ENCODE assay signal across 25 cellular contexts in the genomic region with DNA sequence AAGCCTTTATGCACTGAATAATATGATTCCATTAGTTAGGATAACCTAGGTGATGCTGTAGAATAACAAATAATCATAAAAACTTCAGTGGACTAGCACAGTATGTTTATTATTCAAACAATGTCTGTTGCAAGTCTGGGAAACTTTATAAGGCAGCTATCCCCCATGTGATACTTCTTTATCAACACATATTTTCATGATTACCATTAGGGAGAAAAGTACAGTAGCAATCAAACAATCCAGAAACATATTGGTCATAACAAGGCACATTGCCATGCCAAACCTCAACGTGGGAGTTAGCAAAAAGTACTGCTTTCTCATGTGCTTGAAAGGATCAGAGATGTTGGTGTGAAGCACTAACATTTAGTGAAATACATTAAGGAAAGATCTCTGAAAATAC. TPM values are rescaled to one million over a fixed set of nuclear protein-coding genes. Genes with fewer than 3 reads are reported as not detected.
DNase-seq lines count a peak whose midpoint lies in the region; ATAC-seq and TF ChIP-seq lines count a peak whose summit lies in the region.
"Had no signal": no experiment of that assay in that cellular context is flagged by ENCODE, and none has a peak within 500 bp of the region (broad histone marks: within the 10 kb centered on the region; RNA-seq: fewer than 3 reads in every experiment).

No MANE protein-coding gene starts in this region.

- 22 to 25% methylated on average over 1 of the region's 1 CpG for WGBS in gastroesophageal sphincter (ENCODE audit: low coverage in 1 of 2), 2 donors

- H2AFZ ChIP-seq in PC-3 (ENCODE audit: low read length) (no peak overlapping the region), osteoblast (ENCODE audit: low read length) (no peak overlapping the region)
- H2AFZ ChIP-seq: hepatocyte had no signal

- H4K20me1 ChIP-seq in PC-3 (ENCODE audit: low read length): no peaks in the 10 kb centered on the region
- H4K20me1 ChIP-seq in osteoblast (ENCODE audit: insufficient read depth, low read length): no peaks in the 10 kb centered on the region

- intact Hi-C loops in PC-3 (cut with micrococcal nuclease): no loop called here

- peak; percentile 59 for ATAC-seq in PC-3
- ATAC-seq in GM19395 (IDR thresholded peaks at IDR 0.05; ENCODE audit: unreplicated experiment): no peak
- no peak for ATAC-seq in gastroesophageal sphincter
- ATAC-seq: activated CD8-positive, alpha-beta T cell treated with anti-CD3 and anti-CD28 coated beads, Interleukin-2, amount 10 ng/mL, durations not matched to agents 7 days and 5 days; activated naive CD4-positive, alpha-beta T cell treated with anti-CD3 and anti-CD28 coated beads, Interleukin-2, amount 50 U/mL, for 72 hours; HCT116; T-helper 17 cell had no signal

- BruUV-seq in PC-3 (replicated peaks; lab: Mats Ljungman, UMichigan): no TSS peak

- POLR2A ChIA-PET in PC-3 (lab: Charles Lee; ENCODE audit: unreplicated experiment): no interaction called here

- no peaks in the 10 kb centered on the region for H3F3A ChIP-seq in PC-3 (ENCODE audit: low read length, unreplicated experiment)

- no peak for TF ChIP-seq POLR2A in gastroesophageal sphincter (IDR thresholded peaks at IDR 0.05)

- H3K4me3 ChIP-seq in PC-3 (ENCODE audit: low read length) (no peak overlapping the region), osteoblast (ENCODE audit: insufficient read depth, low read length) (no peak overlapping the region), gastroesophageal sphincter (no peak overlapping the region)
- H3K4me3 ChIP-seq: hepatocyte, uterus had no signal

- no peaks in the 10 kb centered on the region; the same call in 1 of the 2 replicates for H3K4me1 ChIP-seq in PC-3 (ENCODE audit: insufficient read depth, low read length)
- H3K4me1 ChIP-seq in osteoblast (ENCODE audit: insufficient read depth, low read length): peaks cover 17% of the 10 kb centered on the region
- no peaks in the 10 kb centered on the region for H3K4me1 ChIP-seq in gastroesophageal sphincter
- H3K4me1 ChIP-seq: uterus had no signal

- H3K27ac ChIP-seq in PC-3 (ENCODE audit: low read length): no peak overlapping the region
- peak overlapping the region; percentile 59 for H3K27ac ChIP-seq in osteoblast (ENCODE audit: low read depth, low read length)
- no peak overlapping the region for H3K27ac ChIP-seq in gastroesophageal sphincter
- H3K27ac ChIP-seq: C4-2B, hepatocyte, uterus had no signal

- H3K9ac ChIP-seq in PC-3 (ENCODE audit: low read length): no peak overlapping the region

- no peak for TF ChIP-seq EP300 in gastroesophageal sphincter (IDR thresholded peaks at IDR 0.05)

- H3K27me3 ChIP-seq in PC-3 (ENCODE audit: low read length) (no peaks in the 10 kb centered on the region), osteoblast (ENCODE audit: insufficient read depth, low read length) (no peaks in the 10 kb centered on the region), gastroesophageal sphincter (no peaks in the 10 kb centered on the region)
- H3K27me3 ChIP-seq: hepatocyte, uterus had no signal

- H3K4me2 ChIP-seq in PC-3 (ENCODE audit: low read length): no peak overlapping the region
- H3K4me2 ChIP-seq in osteoblast (ENCODE audit: insufficient read depth, low read length): peak overlapping the region; percentile 13
- H3K4me2 ChIP-seq: hepatocyte had no signal

- H3K9me2 ChIP-seq in PC-3 (replicated peaks; ENCODE audit: low read length): no peaks in the 10 kb centered on the region

- H3K9me3 ChIP-seq in PC-3 (ENCODE audit: low read length) (peaks cover 9% of the 10 kb centered on the region; the same call in 1 of the 2 replicates), osteoblast (ENCODE audit: low read depth, low read length) (no peaks in the 10 kb centered on the region), gastroesophageal sphincter (peaks cover 0 to 13% (median 0%) of the 10 kb centered on the region in 3 donors)
- H3K9me3 ChIP-seq: uterus had no signal

- no peaks in the 10 kb centered on the region for H3K36me3 ChIP-seq in PC-3 (ENCODE audit: low read depth, low read length)
- no peaks in the 10 kb centered on the region for H3K36me3 ChIP-seq in osteoblast (ENCODE audit: insufficient read depth, low read length)
- no peaks in the 10 kb centered on the region for H3K36me3 ChIP-seq in gastroesophageal sphincter
- H3K36me3 ChIP-seq: uterus had no signal

- CTCF ChIA-PET in PC-3 (lab: Charles Lee): no interaction called here

- H3K79me2 ChIP-seq in PC-3 (ENCODE audit: low read length): no peaks in the 10 kb centered on the region
- H3K79me2 ChIP-seq in osteoblast (ENCODE audit: insufficient read depth, low read length): no peaks in the 10 kb centered on the region
- H3K79me2 ChIP-seq: hepatocyte had no signal

- TF ChIP-seq CTCF in PC-3 (conservative IDR thresholded peaks at IDR 0.05; ENCODE audit: low read depth, low read length) (no peak), osteoblast (IDR thresholded peaks at IDR 0.05; ENCODE audit: extremely low read depth, low read depth, low read length) (no peak), gastroesophageal sphincter (IDR thresholded peaks at IDR 0.05) (no peak)

- DNase-seq in EH (ENCODE audit: low read depth): peak; percentile 77
- DNase-seq in PC-3: peak; percentile 15
- DNase-seq in fibroblast of gingiva (ENCODE audit: low read depth): peak; percentile 73
- no peak for DNase-seq in osteoblast (ENCODE audit: insufficient read length, low spot score, missing footprints)
- DNase-seq in SHP77 treated with DMSO at 0.1 percent for 48 hours (lab: John Stamatoyannopoulos, UW): no peak
- no peak for DNase-seq in NCI-H146 treated with DMSO at 0.1 percent for 48 hours (lab: John Stamatoyannopoulos, UW; ENCODE audit: unreplicated experiment)
- DNase-seq: activated B cell treated with CpG ODN at 0.5 μM for 24 hours; activated CD8-positive, alpha-beta T cell treated with anti-CD3 and anti-CD28 coated beads, Interleukin-2, amount 10 ng/mL, durations not matched to agents 7 days and 5 days; activated T-cell treated with anti-CD3 and anti-CD28 coated beads, Interleukin-2, amount 50 U/mL, for 48 hours; erythroblast; KBM-7; NCI-H1105; NCI-H69; small intestine; stimulated activated CD4-positive, alpha-beta T cell treated with anti-CD3 and anti-CD28 coated beads, Interleukin-4, amount 100 ng/mL, for 4 hours; T-helper 17 cell; uterus had no signal

RNA-seq across cellular contexts. Expression of a gene that starts 35.5 kb away (rescaled TPM):
- total RNA-seq in PC-3 (2014; rRNA removed) (0.29 and 0.47 TPM in 2 replicates), osteoblast (under 0.01 TPM in 1 of 2 replicates, not detected in the other), gastroesophageal sphincter (under 1 TPM in 2 of 4 donors, not detected in 2; 0.15 to 0.67 TPM)
- total RNA-seq: activated B cell treated with CpG ODN at 0.5 μM for 24 hours, cardiac septum, hepatocyte, progenitor cell of endocrine pancreas had no signal

Comparison
In these comparisons a context has a peak if more than half of its experiments do, and no peak if none do; other contexts are left out.
1. DNase-seq: peak in EH (single experiment), PC-3 (single experiment) and fibroblast of gingiva (single experiment); none in osteoblast (single experiment), SHP77 treated with DMSO at 0.1 percent for 48 hours (single experiment) and NCI-H146 treated with DMSO at 0.1 percent for 48 hours (single experiment).